Comparison of ENCODE assay signal across 8 cellular contexts in the genomic region with DNA sequence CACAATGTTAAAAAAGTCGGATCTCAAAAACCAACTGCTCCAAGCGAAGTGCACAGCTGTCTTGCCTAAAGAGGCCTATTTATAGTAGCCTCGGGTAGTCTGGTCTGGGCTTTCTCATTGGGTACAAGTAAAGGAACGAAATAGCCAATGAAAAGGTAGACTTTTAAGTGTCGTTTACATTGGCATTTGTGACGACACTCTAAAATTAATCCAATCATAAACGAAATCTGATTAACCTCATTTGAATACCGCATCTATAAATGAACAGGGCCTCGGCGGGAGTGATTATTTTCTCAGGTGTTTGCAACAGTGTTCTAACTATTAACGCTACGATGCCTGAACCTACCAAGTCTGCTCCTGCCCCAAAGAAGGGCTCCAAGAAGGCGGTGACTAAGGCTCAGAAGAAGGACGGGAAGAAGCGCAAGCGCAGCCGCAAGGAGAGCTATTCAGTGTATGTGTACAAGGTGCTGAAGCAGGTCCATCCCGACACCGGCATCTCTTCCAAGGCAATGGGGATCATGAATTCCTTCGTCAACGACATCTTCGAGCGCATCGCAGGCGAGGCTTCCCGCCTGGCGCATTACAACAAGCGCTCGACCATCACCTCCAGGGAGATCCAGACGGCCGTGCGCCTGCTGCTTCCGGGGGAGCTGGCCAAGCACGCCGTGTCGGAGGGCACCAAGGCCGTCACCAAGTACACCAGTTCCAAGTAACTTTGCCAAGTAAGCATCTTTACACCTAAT.
DNase-seq lines count a peak whose midpoint lies in the region; ATAC-seq and TF ChIP-seq lines count a peak whose summit lies in the region.

No MANE protein-coding gene starts in this region.

- no peaks in the 10 kb centered on the region for H3K36me3 ChIP-seq in upper lobe of right lung

- intact Hi-C loops in left cardiac atrium (cut with DNase I) (loop anchor here in 1 of 2 donors (1.0 to 5.0 kb wide), 2 partner anchors 35 to 44 kb away; a partner anchor contains a TSS), posterior cingulate gyrus (cut with DNase I) (loop anchor here (5.0 kb wide), 1 partner anchor 39 kb away; a partner anchor contains a TSS), upper lobe of right lung (cut with DNase I) (loop anchor here (2.0 kb wide), 1 partner anchor 33 kb away; a partner anchor contains a TSS)

- no peaks in the 10 kb centered on the region for H3K9me3 ChIP-seq in upper lobe of right lung

- TF ChIP-seq CTCF in GM12875 (IDR thresholded peaks at IDR 0.05; ENCODE audit: borderline replicate concordance, insufficient read depth, low read depth, low read length): no peak
- TF ChIP-seq CTCF in upper lobe of right lung (IDR thresholded peaks at IDR 0.05): no peak

- no peaks in the 10 kb centered on the region for H3K27me3 ChIP-seq in upper lobe of right lung

- peak overlapping the region; percentile 98 for H3K27ac ChIP-seq in upper lobe of right lung

- peak overlapping the region; percentile 55 for H3K4me3 ChIP-seq in GM12875 (ENCODE audit: low read depth, low read length)
- H3K4me3 ChIP-seq in upper lobe of right lung: peak overlapping the region; percentile 79

- peak; percentile 75 for ATAC-seq in HG02798 (IDR thresholded peaks at IDR 0.05; ENCODE audit: poor library complexity, unreplicated experiment)
- peak; percentile 85 to 90 for ATAC-seq in left cardiac atrium
- ATAC-seq in upper lobe of right lung: peak; percentile 82

- peaks cover 9% of the 10 kb centered on the region for H3K4me1 ChIP-seq in upper lobe of right lung

- DNase-seq in NCI-H1436 treated with DMSO at 0.1 percent for 48 hours (lab: John Stamatoyannopoulos, UW): peak; percentile 99
- DNase-seq in T follicular helper cell (ENCODE audit: low read depth): peak; percentile 74
- DNase-seq in amniotic stem cell (lab: John Stamatoyannopoulos, UW): peak; percentile 95
- peak; percentile 73 for DNase-seq in left cardiac atrium
- peak; percentile 31 to 92 (median 62) for DNase-seq in posterior cingulate gyrus
- peak; percentile 81 for DNase-seq in upper lobe of right lung

Comparison
In these comparisons a context has a peak if more than half of its experiments do, and no peak if none do; other contexts are left out.
1. Peak in every context shown above with its lines: DNase-seq, ATAC-seq, H3K4me3 ChIP-seq and H3K27ac ChIP-seq.